12 cellular contexts compared by ENCODE assay signal in genomic region chr18:78073275-78073674, GRCh38.
A peak's percentile ranks its signal among the peaks of the same experiment; 100 is the strongest.
DNase-seq lines count a peak whose midpoint lies in the region; ATAC-seq and TF ChIP-seq lines count a peak whose summit lies in the region.
"Had no signal": no experiment of that assay in that cellular context is flagged by ENCODE, and none has a peak within 500 bp of the region (broad histone marks: within the 10 kb centered on the region; RNA-seq: fewer than 3 reads in every experiment).

No MANE protein-coding gene starts in this region.

- H3K36me3 ChIP-seq in brain microvascular endothelial cell (replicated peaks), result no peaks in the 10 kb centered on the region

- in situ Hi-C loops in brain microvascular endothelial cell (cut with HindIII; ENCODE audit: low pct_ligation_motif_present, low sequenced_read_pairs), result no loop called here

- no peak overlapping the region for H3K4me3 ChIP-seq in brain microvascular endothelial cell (ENCODE audit: low read depth, low read length)

- peak; percentile 71 for ATAC-seq in left lobe of liver
- ATAC-seq in HG03108 (IDR thresholded peaks at IDR 0.05; ENCODE audit: unreplicated experiment), result no peak
- no peak for ATAC-seq in HG02870 (IDR thresholded peaks at IDR 0.05; ENCODE audit: unreplicated experiment)
- ATAC-seq: CD8-positive, alpha-beta T cell; natural killer cell had no signal

- H3K27ac ChIP-seq in C4-2B, result no peak overlapping the region
- H3K27ac ChIP-seq in brain microvascular endothelial cell, result no peak overlapping the region

- TF ChIP-seq CTCF in C4-2B (conservative IDR thresholded peaks at IDR 0.05) (peak; percentile 47), brain microvascular endothelial cell (IDR thresholded peaks at IDR 0.05; ENCODE audit: low read depth, low read length, missing control alignments) (no peak)

- DNase-seq in Kasumi-1 (lab: John Stamatoyannopoulos, UW) (peak; percentile 2 to 22), RPMI8226 (peak; percentile 19), left lobe of liver (ENCODE audit: low spot score) (no peak), brain microvascular endothelial cell (no peak)
- no peak for DNase-seq in NK-92 treated with Interleukin-12 subunit alpha and Interleukin-12 subunit beta, amount 100 ng/mL, for 24 hours (lab: John Stamatoyannopoulos, UW)
- DNase-seq: activated CD4-positive, alpha-beta T cell treated with anti-CD3 and anti-CD28 coated beads, Interleukin-2, amount 10 ng/mL, durations not matched to agents 7 days and 5 days; CD8-positive, alpha-beta T cell; natural killer cell; NCI-H2081 treated with DMSO at 0.1 percent for 48 hours had no signal

- no peaks in the 10 kb centered on the region for H3K27me3 ChIP-seq in brain microvascular endothelial cell (replicated peaks)

Comparison
In these comparisons a context has a peak if more than half of its experiments do, and no peak if none do; other contexts are left out.
1. DNase-seq: peak in Kasumi-1 (2 of 2) and RPMI8226 (single experiment); none in left lobe of liver (single experiment), NK-92 treated with Interleukin-12 subunit alpha and Interleukin-12 subunit beta, amount 100 ng/mL, for 24 hours (single experiment) and brain microvascular endothelial cell (single experiment).